ENCODE assay signal across 25 cellular contexts in genomic region chr11:64974124-64974523, GRCh38. TPM values are rescaled to one million over a fixed set of nuclear protein-coding genes. Genes with fewer than 3 reads are reported as not detected.
A peak's percentile ranks its signal among the peaks of the same experiment; 100 is the strongest.
DNase-seq lines count a peak whose midpoint lies in the region; ATAC-seq and TF ChIP-seq lines count a peak whose summit lies in the region.
"Had no signal": no experiment of that assay in that cellular context is flagged by ENCODE, and none has a peak within 500 bp of the region (broad histone marks: within the 10 kb centered on the region; RNA-seq: fewer than 3 reads in every experiment).

No MANE protein-coding gene starts in this region.

- H3K4me3 Mint-ChIP-seq in activated T-cell treated with anti-CD3 and anti-CD28 coated beads, Interleukin-2, amount 50 U/mL, for 72 hours = no peak overlapping the region
- no peak overlapping the region for H3K4me3 Mint-ChIP-seq in activated T-cell treated with anti-CD3 and anti-CD28 coated beads, Interleukin-2, amount 50 U/mL, for 24 hours
- H3K4me3 Mint-ChIP-seq in naive B cell = peak overlapping the region in 7 of 8 donors; percentile 4 to 86 (median 66)

- H3K9me3 ChIP-seq in OCI-LY7 (ENCODE audit: low read length) = no peaks in the 10 kb centered on the region
- H3K9me3 ChIP-seq: HAP-1, SK-N-SH had no signal

- no peaks in the 10 kb centered on the region for H3K9me2 ChIP-seq in OCI-LY7 (ENCODE audit: insufficient read depth, low read length)
- H3K9me2 ChIP-seq: SK-N-SH had no signal

- BruUV-seq in OCI-LY7 (replicated peaks; lab: Mats Ljungman, UMichigan) = no TSS peak

- peak overlapping the region; percentile 93 for H3K27ac ChIP-seq in OCI-LY7 (ENCODE audit: low read depth, low read length, poor library complexity, severe bottlenecking)
- H3K27ac ChIP-seq: RWPE1 had no signal

- peaks cover 69% of the 10 kb centered on the region for H3K4me1 ChIP-seq in OCI-LY7 (ENCODE audit: insufficient read depth, low read length, poor library complexity, severe bottlenecking)
- H3K4me1 ChIP-seq: HAP-1 had no signal

- H3K4me1 Mint-ChIP-seq in activated T-cell treated with anti-CD3 and anti-CD28 coated beads, Interleukin-2, amount 50 U/mL, for 72 hours (ENCODE audit: low read depth) = peaks cover 40% of the 10 kb centered on the region
- peaks cover 30% of the 10 kb centered on the region for H3K4me1 Mint-ChIP-seq in activated T-cell treated with anti-CD3 and anti-CD28 coated beads, Interleukin-2, amount 50 U/mL, for 24 hours (ENCODE audit: low read depth)
- peaks cover 19 to 50% (median 34%) of the 10 kb centered on the region in 3 donors for H3K4me1 Mint-ChIP-seq in naive B cell

- no peaks in the 10 kb centered on the region for H4K20me1 ChIP-seq in OCI-LY7 (ENCODE audit: insufficient read depth, low read length)

- peak overlapping the region; percentile 82; the same call in 1 of the 2 replicates for H2AFZ ChIP-seq in OCI-LY7 (ENCODE audit: low read length)

- POLR2A ChIA-PET in OCI-LY7 (lab: Charles Lee) = interaction anchor here (0.6 to 0.7 kb wide), 4 partner anchors 17 to 190 kb away, joined by 3 to 7 read pairs (median 3); no protein-coding TSS in a partner anchor

- intact Hi-C loops in OCI-LY7 (cut with micrococcal nuclease; ENCODE audit: unreplicated experiment) = loop anchor here (1.0 to 5.0 kb wide), 2 partner anchors 39 to 57 kb away; partner anchors contain the start of gene ATG2A

- peaks cover 2% of the 10 kb centered on the region in 2 donors for H3K9me3 Mint-ChIP-seq in activated T-cell treated with anti-CD3 and anti-CD28 coated beads, Interleukin-2, amount 50 U/mL, for 72 hours
- no peaks in the 10 kb centered on the region for H3K9me3 Mint-ChIP-seq in activated T-cell treated with anti-CD3 and anti-CD28 coated beads, Interleukin-2, amount 50 U/mL, for 24 hours
- peaks cover 0 to 2% (median 0%) of the 10 kb centered on the region in 7 donors for H3K9me3 Mint-ChIP-seq in naive B cell

- no peak for TF ChIP-seq CTCF in OCI-LY7 (conservative IDR thresholded peaks at IDR 0.05; ENCODE audit: low read length)

- H3K79me2 ChIP-seq in OCI-LY7 (ENCODE audit: insufficient read depth, low read depth, low read length) = no peaks in the 10 kb centered on the region

- H3K4me2 ChIP-seq in OCI-LY7 (ENCODE audit: low read length) = peak overlapping the region; percentile 65
- H3K4me2 ChIP-seq: SK-N-SH had no signal

- no peak for DNase-seq in activated T-cell treated with anti-CD3 and anti-CD28 coated beads, Interleukin-2, amount 50 U/mL, for 72 hours
- no peak for DNase-seq in activated T-cell treated with anti-CD3 and anti-CD28 coated beads, Interleukin-2, amount 50 U/mL, for 24 hours
- DNase-seq in OCI-LY7 (ENCODE audit: low spot score) (peak; percentile 87), naive B cell (peak; percentile 36), NCI-H1417 treated with DMSO at 0.1 percent for 48 hours (lab: John Stamatoyannopoulos, UW) (no peak), GF-D8 (lab: John Stamatoyannopoulos, UW) (no peak)
- no peak for DNase-seq in activated CD4-positive, alpha-beta T cell treated with anti-CD3 and anti-CD28 coated beads, Interleukin-2, amount 50 U/mL, for 4 hours
- DNase-seq in effector CD8-positive, alpha-beta T cell (lab: John Stamatoyannopoulos, UW) = no peak
- DNase-seq: 8988T, ACHN, Calu3, DMS79 treated with DMSO at 0.1 percent for 48 hours, GOT3, NCI-H1092 treated with DMSO at 0.1 percent for 48 hours, NCI-H1436 treated with DMSO at 0.1 percent for 48 hours, NCI-H187 treated with DMSO at 0.1 percent for 48 hours, NCI-H2107, NCI-H524, NCI-H82, SIG-M5, SK-N-SH had no signal

- H3K27ac Mint-ChIP-seq in activated T-cell treated with anti-CD3 and anti-CD28 coated beads, Interleukin-2, amount 50 U/mL, for 72 hours = peak overlapping the region; percentile 33
- no peak overlapping the region for H3K27ac Mint-ChIP-seq in activated T-cell treated with anti-CD3 and anti-CD28 coated beads, Interleukin-2, amount 50 U/mL, for 24 hours
- peak overlapping the region in 5 of 6 donors; percentile 78 to 97 (median 84) for H3K27ac Mint-ChIP-seq in naive B cell

- H3K27me3 Mint-ChIP-seq in activated T-cell treated with anti-CD3 and anti-CD28 coated beads, Interleukin-2, amount 50 U/mL, for 72 hours (ENCODE audit: low read depth) = no peaks in the 10 kb centered on the region
- no peaks in the 10 kb centered on the region for H3K27me3 Mint-ChIP-seq in activated T-cell treated with anti-CD3 and anti-CD28 coated beads, Interleukin-2, amount 50 U/mL, for 24 hours
- H3K27me3 Mint-ChIP-seq in naive B cell = no peaks in the 10 kb centered on the region

- CTCF ChIA-PET in OCI-LY7 (lab: Charles Lee; ENCODE audit: unreplicated experiment) = no interaction called here

- H3K36me3 Mint-ChIP-seq in activated T-cell treated with anti-CD3 and anti-CD28 coated beads, Interleukin-2, amount 50 U/mL, for 72 hours (ENCODE audit: insufficient read depth in 2 of 2) = no peaks in the 10 kb centered on the region
- H3K36me3 Mint-ChIP-seq in activated T-cell treated with anti-CD3 and anti-CD28 coated beads, Interleukin-2, amount 50 U/mL, for 24 hours (ENCODE audit: low read depth) = peaks cover 1% of the 10 kb centered on the region
- no peaks in the 10 kb centered on the region for H3K36me3 Mint-ChIP-seq in naive B cell

- no peaks in the 10 kb centered on the region for H3K36me3 ChIP-seq in OCI-LY7 (ENCODE audit: insufficient read depth, low read length)
- H3K36me3 ChIP-seq: HAP-1 had no signal

- no peak for ATAC-seq in activated T-cell treated with anti-CD3 and anti-CD28 coated beads, Interleukin-2, amount 50 U/mL, for 72 hours (replicated peaks in 1 of 2)
- ATAC-seq in naive B cell (ENCODE audit: low read depth in 2 of 2) = peak; percentile 49 to 62
- ATAC-seq: Panc1 had no signal

- H3K4me3 ChIP-seq in OCI-LY7 (ENCODE audit: low read depth, low read length, poor library complexity, severe bottlenecking) = peak overlapping the region; percentile 40
- H3K4me3 ChIP-seq: HAP-1 had no signal

RNA-seq across cellular contexts. Expression of gene MAJIN, which starts 2.2 kb away (rescaled TPM):
- total RNA-seq in activated T-cell treated with anti-CD3 and anti-CD28 coated beads, Interleukin-2, amount 50 U/mL, for 72 hours = 1 to 10 TPM; 1.7 to 2.7 TPM
- total RNA-seq in OCI-LY7 (2014; rRNA removed; shearing (Covaris generic)) = not detected in 2 replicates
- not detected in 2 replicates for total RNA-seq in OCI-LY7 (2022)
- polyA plus RNA-seq in naive B cell (ENCODE audit: low read depth in 6 of 6) = 1 to 10 TPM in 2 of 6 donors, under 1 TPM in 2, not detected in 2; 0.48 to 1.7 (median 1.1) TPM
- total RNA-seq: Calu3 had no signal
- polyA plus RNA-seq: BJ, SK-N-SH had no signal

RNA-seq across cellular contexts. Expression of gene BATF2, which starts 22.6 kb away (rescaled TPM):
- under 1 TPM; 0.31 to 0.39 TPM for total RNA-seq in activated T-cell treated with anti-CD3 and anti-CD28 coated beads, Interleukin-2, amount 50 U/mL, for 72 hours
- total RNA-seq in OCI-LY7 (2014; rRNA removed; shearing (Covaris generic)) = 0.33 and 0.79 TPM in 2 replicates
- total RNA-seq in OCI-LY7 (2022) = 0.61 and 0.70 TPM in 2 replicates
- polyA plus RNA-seq in naive B cell (ENCODE audit: low read depth in 6 of 6) = 1 to 10 TPM in 3 of 6 donors, under 1 TPM in 2, not detected in 1; 0.13 to 2.9 (median 1.6) TPM

RNA-seq across cellular contexts. Expression of gene GPHA2, which starts 38.4 kb away (rescaled TPM):
- under 1 TPM; 0.58 to 0.81 TPM for total RNA-seq in activated T-cell treated with anti-CD3 and anti-CD28 coated beads, Interleukin-2, amount 50 U/mL, for 72 hours
- total RNA-seq in OCI-LY7 (2014; rRNA removed; shearing (Covaris generic)) = not detected in 2 replicates
- total RNA-seq in OCI-LY7 (2022) = not detected in 2 replicates
- not detected for polyA plus RNA-seq in naive B cell (ENCODE audit: low read depth in 6 of 6)
- total RNA-seq: Calu3 had no signal
- polyA plus RNA-seq: BJ, SK-N-SH had no signal

RNA-seq across cellular contexts. Expression of gene ARL2, which starts 39.8 kb away (rescaled TPM):
- 100 to 1,000 TPM in 1 of 2 donors, 10 to 100 TPM in 1; 96.0 to 101 TPM for total RNA-seq in activated T-cell treated with anti-CD3 and anti-CD28 coated beads, Interleukin-2, amount 50 U/mL, for 72 hours
- total RNA-seq in OCI-LY7 (2014; rRNA removed; shearing (Covaris generic)) = 113 and 130 TPM in 2 replicates
- total RNA-seq in OCI-LY7 (2022) = 95.9 and 102 TPM in 2 replicates
- 10 to 100 TPM; 45.9 to 74.0 (median 64.2) TPM for polyA plus RNA-seq in naive B cell (ENCODE audit: low read depth in 6 of 6)

RNA-seq across cellular contexts. Expression of gene PPP2R5B, which starts 49.6 kb away (rescaled TPM):
- 10 to 100 TPM; 15.0 to 24.0 TPM for total RNA-seq in activated T-cell treated with anti-CD3 and anti-CD28 coated beads, Interleukin-2, amount 50 U/mL, for 72 hours
- total RNA-seq in OCI-LY7 (2014; rRNA removed; shearing (Covaris generic)) = 8.6 and 8.8 TPM in 2 replicates
- 13.3 and 16.2 TPM in 2 replicates for total RNA-seq in OCI-LY7 (2022)
- 10 to 100 TPM in 3 of 6 donors, 1 to 10 TPM in 3; 7.2 to 15.1 (median 10.2) TPM for polyA plus RNA-seq in naive B cell (ENCODE audit: low read depth in 6 of 6)

Comparison
In these comparisons a context has a peak if more than half of its experiments do, and no peak if none do; other contexts are left out.
1. ATAC-seq: peak in naive B cell (2 of 2); none in activated T-cell treated with anti-CD3 and anti-CD28 coated beads, Interleukin-2, amount 50 U/mL, for 72 hours (0 of 2).
2. DNase-seq: peak in OCI-LY7 (single experiment) and naive B cell (single experiment); none in activated T-cell treated with anti-CD3 and anti-CD28 coated beads, Interleukin-2, amount 50 U/mL, for 72 hours (0 of 2), activated T-cell treated with anti-CD3 and anti-CD28 coated beads, Interleukin-2, amount 50 U/mL, for 24 hours (single experiment), NCI-H1417 treated with DMSO at 0.1 percent for 48 hours (single experiment), activated CD4-positive, alpha-beta T cell treated with anti-CD3 and anti-CD28 coated beads, Interleukin-2, amount 50 U/mL, for 4 hours (0 of 2), effector CD8-positive, alpha-beta T cell (single experiment) and GF-D8 (single experiment).
3. H3K4me3 Mint-ChIP-seq: peak in naive B cell (7 of 8); none in activated T-cell treated with anti-CD3 and anti-CD28 coated beads, Interleukin-2, amount 50 U/mL, for 72 hours (0 of 2) and activated T-cell treated with anti-CD3 and anti-CD28 coated beads, Interleukin-2, amount 50 U/mL, for 24 hours (single experiment).